ENCODE assay signal across 8 cellular contexts in the genomic region with DNA sequence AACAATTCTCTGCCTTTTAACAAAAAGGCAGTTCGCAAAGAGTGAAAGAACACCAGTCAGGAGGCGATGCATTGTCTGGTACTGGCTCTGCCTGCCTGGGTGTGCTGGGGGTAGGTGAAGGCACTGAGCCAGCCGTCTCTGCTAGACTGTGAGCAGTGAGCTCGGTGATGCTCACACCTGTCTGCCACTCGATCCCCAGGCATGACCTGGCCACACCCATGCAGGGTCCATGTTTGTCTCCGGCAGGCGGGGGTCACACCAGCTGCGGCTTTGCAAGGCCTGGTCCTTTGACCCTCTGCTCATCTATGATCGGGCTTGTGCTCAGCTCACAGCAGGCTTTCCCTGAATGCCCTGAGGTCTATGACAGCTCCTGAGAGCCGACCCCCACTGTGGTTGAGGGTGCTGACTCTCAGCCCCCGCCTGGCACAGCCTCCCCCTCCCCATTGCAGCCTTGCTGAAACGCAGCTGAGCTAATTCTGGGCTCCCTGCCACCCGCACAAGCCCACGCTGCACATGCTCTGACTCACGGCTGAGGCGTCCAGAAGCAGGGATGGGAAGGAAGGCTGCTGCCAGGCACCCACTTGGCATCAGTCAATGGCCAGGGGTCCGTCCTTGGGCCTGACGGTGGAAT. TPM values are rescaled to one million over a fixed set of nuclear protein-coding genes. Genes with fewer than 3 reads are reported as not detected.
DNase-seq lines count a peak whose midpoint lies in the region; ATAC-seq and TF ChIP-seq lines count a peak whose summit lies in the region.

No MANE protein-coding gene starts in this region.

- H3K36me3 ChIP-seq in BLaER1 treated with 17β-estradiol and CSF1 and Interleukin-3, amounts not matched to agents 10 nM and 100 nM = no peaks in the 10 kb centered on the region
- no peaks in the 10 kb centered on the region for H3K36me3 ChIP-seq in lung (ENCODE audit: control insufficient read depth in 2 of 2, insufficient read depth in 2 of 2, low read length in 2 of 2)
- H3K36me3 ChIP-seq in neural progenitor cell = no peaks in the 10 kb centered on the region

- ATAC-seq in lung (ENCODE audit: insufficient read depth, low FRiP score) (peak; percentile 64), T-cell (replicated peaks in 1 of 4) (no peak), HG03095 (IDR thresholded peaks at IDR 0.05; ENCODE audit: unreplicated experiment) (no peak)

- peak overlapping the region in 3 of 11 experiments; percentile 32 to 78 (median 45); a peak in 4 of 22 replicates for H3K27ac ChIP-seq in BLaER1 treated with 17β-estradiol and CSF1 and Interleukin-3, amounts not matched to agents 10 nM and 100 nM
- H3K27ac ChIP-seq in lung (ENCODE audit: low read depth in 1 of 2, low read length in 1 of 2) = peak overlapping the region in 1 of 2 donors; percentile 58
- no peak overlapping the region for H3K27ac ChIP-seq in neural progenitor cell

- H2AFZ ChIP-seq in neural progenitor cell (replicated peaks) = no peak overlapping the region

- no peaks in the 10 kb centered on the region for H3K9me3 Mint-ChIP-seq in neural progenitor cell
- no peaks in the 10 kb centered on the region for H3K9me3 Mint-ChIP-seq in T-cell

- H3K4me2 ChIP-seq in BLaER1 treated with 17β-estradiol and CSF1 and Interleukin-3, amounts not matched to agents 10 nM and 100 nM = peak overlapping the region; percentile 54 to 97 (median 88)
- no peak overlapping the region for H3K4me2 ChIP-seq in neural progenitor cell

- peaks cover 6% of the 10 kb centered on the region for H3F3A ChIP-seq in neural progenitor cell (ENCODE audit: low read depth)

- H3K27me3 ChIP-seq in BLaER1 treated with 17β-estradiol and CSF1 and Interleukin-3, amounts not matched to agents 10 nM and 100 nM = peaks cover 0 to 8% (median 0%) of the 10 kb centered on the region in 11 experiments; a peak in 1 of 22 replicates
- H3K27me3 ChIP-seq in lung (ENCODE audit: control insufficient read depth, insufficient read depth) (no peaks in the 10 kb centered on the region), neural progenitor cell (no peaks in the 10 kb centered on the region)

- H3K27me3 Mint-ChIP-seq in neural progenitor cell (ENCODE audit: insufficient read depth, low read depth) = peaks cover 6% of the 10 kb centered on the region
- peaks cover 19 to 38% of the 10 kb centered on the region in 2 donors for H3K27me3 Mint-ChIP-seq in T-cell

- 61 to 80% methylated on average over 18 of the region's 18 CpGs for WGBS in lung, 2 donors

- H3K27ac Mint-ChIP-seq in neural progenitor cell (no peak overlapping the region), T-cell (no peak overlapping the region)

- H3K79me2 ChIP-seq in neural progenitor cell (ENCODE audit: low read depth) = no peaks in the 10 kb centered on the region

- no peaks in the 10 kb centered on the region for H3K9me3 ChIP-seq in BLaER1 treated with 17β-estradiol and CSF1 and Interleukin-3, amounts not matched to agents 10 nM and 100 nM (replicated peaks in 1 of 11)
- H3K9me3 ChIP-seq in lung (ENCODE audit: control insufficient read depth in 2 of 2, insufficient read depth in 1 of 2, low read length in 1 of 2) = no peaks in the 10 kb centered on the region
- no peaks in the 10 kb centered on the region for H3K9me3 ChIP-seq in neural progenitor cell (ENCODE audit: low read depth)

- H3K9ac ChIP-seq in BLaER1 treated with 17β-estradiol and CSF1 and Interleukin-3, amounts not matched to agents 10 nM and 100 nM = peak overlapping the region in 3 of 11 experiments; percentile 8 to 25 (median 16); a peak in 3 of 22 replicates
- H3K9ac ChIP-seq in neural progenitor cell = no peak overlapping the region

- peaks cover 53 to 69% (median 65%) of the 10 kb centered on the region in 10 experiments for H3K4me1 ChIP-seq in BLaER1 treated with 17β-estradiol and CSF1 and Interleukin-3, amounts not matched to agents 10 nM and 100 nM
- peaks cover 0 to 12% of the 10 kb centered on the region in 2 donors for H3K4me1 ChIP-seq in lung (ENCODE audit: control insufficient read depth in 2 of 2, insufficient read depth in 2 of 2, low read length in 2 of 2)
- peaks cover 17% of the 10 kb centered on the region for H3K4me1 ChIP-seq in neural progenitor cell

- H3K4me3 ChIP-seq in BLaER1 treated with 17β-estradiol and CSF1 and Interleukin-3, amounts not matched to agents 10 nM and 100 nM = no peak overlapping the region
- H3K4me3 ChIP-seq in lung (no peak overlapping the region), neural progenitor cell (no peak overlapping the region)

- H3K4me1 Mint-ChIP-seq in neural progenitor cell = peaks cover 28% of the 10 kb centered on the region
- peaks cover 23 to 40% (median 29%) of the 10 kb centered on the region in 3 donors for H3K4me1 Mint-ChIP-seq in T-cell

- no peak overlapping the region for H3K4me3 Mint-ChIP-seq in neural progenitor cell
- peak overlapping the region in 1 of 3 donors; percentile 34 for H3K4me3 Mint-ChIP-seq in T-cell

- CTCF ChIA-PET in T-cell (lab: Charles Lee) = no interaction called here

- TF ChIP-seq CTCF in lung (IDR thresholded peaks at IDR 0.05; ENCODE audit: control extremely low read depth, extremely low read depth) = no peak
- no peak for TF ChIP-seq CTCF in neural progenitor cell (IDR thresholded peaks at IDR 0.05)

- H4K20me1 ChIP-seq in BLaER1 treated with 17β-estradiol and CSF1 and Interleukin-3, amounts not matched to agents 10 nM and 100 nM = no peaks in the 10 kb centered on the region
- no peaks in the 10 kb centered on the region for H4K20me1 ChIP-seq in neural progenitor cell (ENCODE audit: low read depth)

- H3K36me3 Mint-ChIP-seq in neural progenitor cell = no peaks in the 10 kb centered on the region
- H3K36me3 Mint-ChIP-seq in T-cell = no peaks in the 10 kb centered on the region

- DNase-seq in NCI-H1694 (lab: John Stamatoyannopoulos, UW) = peak; percentile 67
- peak; percentile 61 for DNase-seq in brain pericyte (ENCODE audit: low read depth, low spot score)
- DNase-seq in lung (ENCODE audit: low spot score) = peak; percentile 48
- DNase-seq in neural progenitor cell (ENCODE audit: low spot score) = no peak
- no peak for DNase-seq in stimulated activated CD8-positive, alpha-beta memory T cell treated with anti-CD3 and anti-CD28 coated beads, Interleukin-4, amount 100 ng/mL, for 48 hours
- DNase-seq in T-cell = no peak

- POLR2A ChIA-PET in T-cell (lab: Charles Lee) = no interaction called here

RNA-seq across cellular contexts. Expression of gene CRACDL, which starts 23.7 kb away (rescaled TPM):
- 10 to 100 TPM; 11.5 to 28.3 TPM for total RNA-seq in lung
- 10 to 100 TPM in 1 of 2 donors, 1 to 10 TPM in 1; 8.9 to 15.0 TPM for polyA plus RNA-seq in lung
- total RNA-seq in neural progenitor cell (ENCODE audit: low replicate concordance) = 0.07 and 0.28 TPM in 2 replicates
- 1 to 10 TPM in 3 of 5 donors, under 1 TPM in 2; 0.23 to 2.0 (median 1.7) TPM for total RNA-seq in T-cell

Comparison
In these comparisons a context has a peak if more than half of its experiments do, and no peak if none do; other contexts are left out.
1. DNase-seq: peak in NCI-H1694 (single experiment), brain pericyte (single experiment) and lung (single experiment); none in neural progenitor cell (single experiment), stimulated activated CD8-positive, alpha-beta memory T cell treated with anti-CD3 and anti-CD28 coated beads, Interleukin-4, amount 100 ng/mL, for 48 hours (single experiment) and T-cell (0 of 34).